Comparison of ENCODE assay signal across 19 cellular contexts in the genomic region with DNA sequence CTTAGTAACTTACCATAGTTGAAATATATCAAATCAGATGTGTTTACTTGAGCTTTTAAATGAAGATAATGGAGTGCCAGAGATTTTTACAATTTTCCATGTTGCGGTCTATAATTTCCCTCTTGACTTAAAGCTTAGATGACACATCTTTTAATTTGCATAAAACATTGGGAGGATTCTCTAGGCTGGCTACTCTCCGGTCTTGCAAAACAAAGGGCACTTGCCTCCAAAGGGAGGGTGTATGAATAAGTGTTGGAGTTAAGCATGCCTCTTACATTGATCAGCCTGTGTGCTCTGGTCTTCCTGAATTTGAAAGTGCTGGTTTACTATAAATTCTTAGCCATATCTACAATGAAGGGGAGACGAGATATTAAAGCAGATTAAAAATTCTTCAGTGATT.
"Had no signal": no experiment of that assay in that cellular context is flagged by ENCODE, and none has a peak within 500 bp of the region (broad histone marks: within the 10 kb centered on the region; RNA-seq: fewer than 3 reads in every experiment).

No MANE protein-coding gene starts in this region.

- H3K4me3 Mint-ChIP-seq: activated B cell treated with CpG ODN at 0.5 μM for 24 hours; activated CD8-positive, alpha-beta T cell treated with anti-CD3 and anti-CD28 coated beads for 36 hours; activated T-cell treated with anti-CD3 and anti-CD28 coated beads, Interleukin-2, amount 50 U/mL, for 4 hours; effector memory CD8-positive, alpha-beta T cell; naive B cell; neural progenitor cell; stimulated activated naive CD8-positive, alpha-beta T cell treated with anti-CD3 and anti-CD28 coated beads, Interleukin-15, amount 100 ng/mL, for 72 hours had no signal

- H3K27ac ChIP-seq: left lung, neural progenitor cell, pancreas, upper lobe of left lung had no signal

- H3K27me3 Mint-ChIP-seq: activated B cell treated with CpG ODN at 0.5 μM for 24 hours; activated CD8-positive, alpha-beta T cell treated with anti-CD3 and anti-CD28 coated beads for 36 hours; effector memory CD8-positive, alpha-beta T cell; naive B cell; stimulated activated naive CD8-positive, alpha-beta T cell treated with anti-CD3 and anti-CD28 coated beads, Interleukin-15, amount 100 ng/mL, for 72 hours had no signal

- ATAC-seq: activated CD8-positive, alpha-beta T cell treated with anti-CD3 and anti-CD28 coated beads for 36 hours; activated naive CD4-positive, alpha-beta T cell treated with anti-CD3 and anti-CD28 coated beads, Interleukin-2, amount 50 U/mL, for 72 hours; activated T-cell treated with anti-CD3 and anti-CD28 coated beads, Interleukin-2, amount 50 U/mL, for 4 hours; effector memory CD8-positive, alpha-beta T cell; left lung; pancreas; sciatic nerve; stimulated activated naive CD8-positive, alpha-beta T cell treated with anti-CD3 and anti-CD28 coated beads, Interleukin-15, amount 100 ng/mL, for 72 hours had no signal

- H3K36me3 Mint-ChIP-seq: activated naive CD4-positive, alpha-beta T cell treated with anti-CD3 and anti-CD28 coated beads, Interleukin-2, amount 50 U/mL, for 72 hours; naive B cell had no signal

- H3K4me1 Mint-ChIP-seq: activated B cell treated with CpG ODN at 0.5 μM for 24 hours; naive B cell; stimulated activated naive CD8-positive, alpha-beta T cell treated with anti-CD3 and anti-CD28 coated beads, Interleukin-15, amount 100 ng/mL, for 72 hours had no signal

- H3K4me3 ChIP-seq: left lung, neural progenitor cell, pancreas, upper lobe of left lung had no signal

- H3K9me3 Mint-ChIP-seq: activated B cell treated with CpG ODN at 0.5 μM for 24 hours; activated CD8-positive, alpha-beta T cell treated with anti-CD3 and anti-CD28 coated beads for 36 hours; activated T-cell treated with anti-CD3 and anti-CD28 coated beads, Interleukin-2, amount 50 U/mL, for 4 hours; naive B cell; stimulated activated naive CD8-positive, alpha-beta T cell treated with anti-CD3 and anti-CD28 coated beads, Interleukin-15, amount 100 ng/mL, for 72 hours had no signal

- H3K27ac Mint-ChIP-seq: activated B cell treated with CpG ODN at 0.5 μM for 24 hours; activated CD8-positive, alpha-beta T cell treated with anti-CD3 and anti-CD28 coated beads for 36 hours; activated naive CD4-positive, alpha-beta T cell treated with anti-CD3 and anti-CD28 coated beads, Interleukin-2, amount 50 U/mL, for 72 hours; effector memory CD8-positive, alpha-beta T cell; naive B cell; neural progenitor cell; stimulated activated naive CD8-positive, alpha-beta T cell treated with anti-CD3 and anti-CD28 coated beads, Interleukin-15, amount 100 ng/mL, for 72 hours had no signal

- DNase-seq: activated B cell treated with CpG ODN at 0.5 μM for 24 hours; activated CD4-positive, alpha-beta T cell treated with anti-CD3 and anti-CD28 coated beads for 48 hours; activated CD8-positive, alpha-beta T cell treated with anti-CD3 and anti-CD28 coated beads for 36 hours; activated effector memory CD4-positive, alpha-beta T cell treated with Interleukin-2 at 50 U/mL for 16 hours; activated T-cell treated with anti-CD3 and anti-CD28 coated beads, Interleukin-2, amount 50 U/mL, for 4 hours; amniotic stem cell; dermis blood vessel endothelial cell; effector memory CD8-positive, alpha-beta T cell; kidney; left lung; naive B cell; pancreas; stimulated activated CD4-positive, alpha-beta T cell treated with anti-CD3 and anti-CD28 coated beads, Interleukin-1b, Interleukin-23, amount 100 ng/mL, for 48 hours; stimulated activated naive CD8-positive, alpha-beta T cell treated with anti-CD3 and anti-CD28 coated beads, Interleukin-15, amount 100 ng/mL, for 72 hours; T-helper 2 cell; upper lobe of left lung had no signal
